Comparison of ENCODE assay signal across 28 cellular contexts in genomic region chr3:173473237-173473636, GRCh38.
"Had no signal": no experiment of that assay in that cellular context is flagged by ENCODE, and none has a peak within 500 bp of the region (broad histone marks: within the 10 kb centered on the region; RNA-seq: fewer than 3 reads in every experiment).

No MANE protein-coding gene starts in this region.

- H3K79me2 ChIP-seq: parathyroid adenoma had no signal

- H3K4me3 ChIP-seq: neural progenitor cell, ovary, psoas muscle, skin epidermis, smooth muscle cell, spleen, suprapubic skin, testis, tibial artery, transverse colon, upper lobe of right lung, uterus had no signal

- H3K9me3 ChIP-seq: ovary, suprapubic skin, testis, tibial artery, transverse colon, upper lobe of right lung, uterus had no signal

- H3K4me1 ChIP-seq: neural progenitor cell, parathyroid adenoma, psoas muscle, spleen, suprapubic skin, testis, tibial artery, transverse colon, upper lobe of right lung, uterus had no signal

- ATAC-seq: natural killer cell; psoas muscle; right cardiac atrium; sciatic nerve; stimulated activated memory B cell treated with anti-CD40 and anti-IgM and Interleukin-4, amounts not matched to agents 10 μg/mL and 1 μg/mL and 100 μg/mL, for 72 hours; stimulated activated naive CD8-positive, alpha-beta T cell treated with anti-CD3 and anti-CD28 coated beads, Interleukin-15, amount 100 ng/mL, for 72 hours; stimulated activated naive CD8-positive, alpha-beta T cell treated with anti-CD3 and anti-CD28 coated beads, Interleukin-15, Interleukin-2, amounts not matched to agents 100 U/mL and 50 U/mL, for 24 hours; upper lobe of right lung had no signal

- H3K9ac ChIP-seq: neural progenitor cell, parathyroid adenoma had no signal

- H3K4me2 ChIP-seq: neural progenitor cell, smooth muscle cell had no signal

- DNase-seq: natural killer cell; occipital lobe; ovary; posterior cingulate gyrus; psoas muscle; right cardiac atrium; spleen; stimulated activated CD4-positive, alpha-beta T cell treated with anti-CD3 and anti-CD28 coated beads, Interleukin-12 subunit alpha, Interleukin-12 subunit beta, amount 100 ng/mL, for 4 hours; stimulated activated CD4-positive, alpha-beta T cell treated with anti-CD3 and anti-CD28 coated beads, Interleukin-1b, Interleukin-23, amount 100 ng/mL, for 48 hours; stimulated activated CD4-positive, alpha-beta T cell treated with anti-CD3 and anti-CD28 coated beads, Interleukin-4, amount 100 ng/mL, for 1 hour; stimulated activated CD4-positive, alpha-beta T cell treated with anti-CD3 and anti-CD28 coated beads, Interleukin-4, amount 100 ng/mL, for 4 hours; stimulated activated CD8-positive, alpha-beta memory T cell treated with anti-CD3 and anti-CD28 coated beads, Interleukin-4, amount 100 ng/mL, for 48 hours; stimulated activated naive CD4-positive, alpha-beta T cell; stimulated activated naive CD8-positive, alpha-beta T cell treated with anti-CD3 and anti-CD28 coated beads, Interleukin-15, amount 100 ng/mL, for 72 hours; stimulated activated naive CD8-positive, alpha-beta T cell treated with anti-CD3 and anti-CD28 coated beads, Interleukin-15, Interleukin-2, amounts not matched to agents 100 U/mL and 50 U/mL, for 24 hours; substantia nigra; testis; tibial artery; transverse colon; upper lobe of right lung; uterus had no signal

- H3K27me3 ChIP-seq: neural progenitor cell, ovary, spleen, suprapubic skin, testis, tibial artery, transverse colon, upper lobe of right lung, uterus had no signal

- H3K27ac ChIP-seq: neural progenitor cell, ovary, parathyroid adenoma, psoas muscle, skin epidermis, spleen, suprapubic skin, testis, tibial artery, transverse colon, upper lobe of right lung, uterus had no signal

- H2AFZ ChIP-seq: neural progenitor cell, parathyroid adenoma had no signal

- H3K36me3 ChIP-seq: neural progenitor cell, ovary, spleen, suprapubic skin, tibial artery, transverse colon, upper lobe of right lung, uterus had no signal
